ENCODE assay signal across 18 cellular contexts in the genomic region with DNA sequence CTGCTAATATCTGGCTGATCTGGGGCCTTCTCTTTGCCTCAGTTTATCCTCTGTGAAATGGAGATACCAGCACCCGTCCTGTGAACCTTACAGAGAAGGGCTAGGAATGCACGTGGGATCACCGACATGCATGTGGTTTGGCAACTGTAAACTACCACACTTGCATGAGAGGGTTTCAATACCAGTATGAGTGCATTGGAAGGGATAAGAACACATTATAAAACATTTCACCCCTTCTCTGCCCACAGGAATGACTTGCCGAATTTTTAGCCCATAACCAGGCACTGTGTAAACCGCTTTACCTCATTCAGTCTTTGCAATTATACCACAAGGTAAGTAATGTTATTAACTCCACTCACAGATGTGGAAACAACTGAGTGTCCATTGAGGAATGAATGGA.
DNase-seq lines count a peak whose midpoint lies in the region; ATAC-seq and TF ChIP-seq lines count a peak whose summit lies in the region.
"Had no signal": no experiment of that assay in that cellular context is flagged by ENCODE, and none has a peak within 500 bp of the region (broad histone marks: within the 10 kb centered on the region; RNA-seq: fewer than 3 reads in every experiment).

No MANE protein-coding gene starts in this region.

- no peaks in the 10 kb centered on the region for H3K27me3 Mint-ChIP-seq in stimulated activated naive CD8-positive, alpha-beta T cell treated with anti-CD3 and anti-CD28 coated beads, Interleukin-15, amount 100 ng/mL, for 72 hours
- no peaks in the 10 kb centered on the region for H3K27me3 Mint-ChIP-seq in dendritic cell treated with granulocyte-macrophage colony-stimulating factor and Interleukin-4, amounts not matched to agents 40 ng/mL and 50 ng/mL, for 4 days
- H3K27me3 Mint-ChIP-seq in stimulated activated memory B cell treated with anti-CD40 and anti-IgM and Interleukin-4, amounts not matched to agents 10 μg/mL and 1 μg/mL and 100 μg/mL, for 72 hours: no peaks in the 10 kb centered on the region
- H3K27me3 Mint-ChIP-seq: CD4-positive, CD25-positive, alpha-beta regulatory T cell had no signal

- H3K4me3 Mint-ChIP-seq in stimulated activated naive CD8-positive, alpha-beta T cell treated with anti-CD3 and anti-CD28 coated beads, Interleukin-15, amount 100 ng/mL, for 72 hours: no peak overlapping the region
- H3K4me3 Mint-ChIP-seq in dendritic cell treated with granulocyte-macrophage colony-stimulating factor and Interleukin-4, amounts not matched to agents 40 ng/mL and 50 ng/mL, for 4 days: no peak overlapping the region
- no peak overlapping the region for H3K4me3 Mint-ChIP-seq in stimulated activated memory B cell treated with anti-CD40 and anti-IgM and Interleukin-4, amounts not matched to agents 10 μg/mL and 1 μg/mL and 100 μg/mL, for 72 hours
- H3K4me3 Mint-ChIP-seq: CD4-positive, CD25-positive, alpha-beta regulatory T cell; CD8-positive, alpha-beta memory T cell; HFFc6 had no signal

- no peaks in the 10 kb centered on the region for H3K9me3 Mint-ChIP-seq in stimulated activated naive CD8-positive, alpha-beta T cell treated with anti-CD3 and anti-CD28 coated beads, Interleukin-15, amount 100 ng/mL, for 72 hours
- H3K9me3 Mint-ChIP-seq in dendritic cell treated with granulocyte-macrophage colony-stimulating factor and Interleukin-4, amounts not matched to agents 40 ng/mL and 50 ng/mL, for 4 days: no peaks in the 10 kb centered on the region
- H3K9me3 Mint-ChIP-seq in stimulated activated memory B cell treated with anti-CD40 and anti-IgM and Interleukin-4, amounts not matched to agents 10 μg/mL and 1 μg/mL and 100 μg/mL, for 72 hours: no peaks in the 10 kb centered on the region
- H3K9me3 Mint-ChIP-seq: CD8-positive, alpha-beta memory T cell; HFFc6 had no signal

- TF ChIP-seq CTCF in astrocyte of the cerebellum (IDR thresholded peaks at IDR 0.05; ENCODE audit: low read depth, low read length, missing control alignments): no peak

- in situ Hi-C loops in astrocyte of the cerebellum (cut with HindIII; ENCODE audit: low sequenced_read_pairs): no loop called here

- no peak for DNase-seq in stimulated activated naive CD8-positive, alpha-beta T cell treated with anti-CD3 and anti-CD28 coated beads, Interleukin-15, amount 100 ng/mL, for 72 hours
- no peak for DNase-seq in stimulated activated naive CD8-positive, alpha-beta T cell treated with anti-CD3 and anti-CD28 coated beads, Interleukin-15, Interleukin-2, amounts not matched to agents 100 U/mL and 50 U/mL, for 24 hours
- DNase-seq in astrocyte of the cerebellum (ENCODE audit: low read depth) (peak; percentile 19), AG08396 (ENCODE audit: low spot score) (no peak), NCI-H524 treated with DMSO at 0.1 percent for 48 hours (lab: John Stamatoyannopoulos, UW) (no peak)
- DNase-seq: 8988T; BE2C; C1 segment of cervical spinal cord; CD4-positive, CD25-positive, alpha-beta regulatory T cell; CD8-positive, alpha-beta memory T cell; COR-L47; GOT3; H7; HFFc6 had no signal

- intact Hi-C loops in dendritic cell treated with granulocyte-macrophage colony-stimulating factor and Interleukin-4, amounts not matched to agents 40 ng/mL and 50 ng/mL, for 4 days (cut with micrococcal nuclease): loop anchor here (5.0 kb wide), 3 partner anchors 87 to 192 kb away; a partner anchor contains a TSS

- no peaks in the 10 kb centered on the region for H3K36me3 Mint-ChIP-seq in dendritic cell treated with granulocyte-macrophage colony-stimulating factor and Interleukin-4, amounts not matched to agents 40 ng/mL and 50 ng/mL, for 4 days (ENCODE audit: low read depth)
- peaks cover 37% of the 10 kb centered on the region for H3K36me3 Mint-ChIP-seq in stimulated activated memory B cell treated with anti-CD40 and anti-IgM and Interleukin-4, amounts not matched to agents 10 μg/mL and 1 μg/mL and 100 μg/mL, for 72 hours
- H3K36me3 Mint-ChIP-seq: CD4-positive, CD25-positive, alpha-beta regulatory T cell had no signal

- peaks cover 22% of the 10 kb centered on the region for H3K4me1 Mint-ChIP-seq in stimulated activated naive CD8-positive, alpha-beta T cell treated with anti-CD3 and anti-CD28 coated beads, Interleukin-15, amount 100 ng/mL, for 72 hours
- H3K4me1 Mint-ChIP-seq in dendritic cell treated with granulocyte-macrophage colony-stimulating factor and Interleukin-4, amounts not matched to agents 40 ng/mL and 50 ng/mL, for 4 days (ENCODE audit: low read depth): peaks cover 50% of the 10 kb centered on the region
- peaks cover 51% of the 10 kb centered on the region for H3K4me1 Mint-ChIP-seq in stimulated activated memory B cell treated with anti-CD40 and anti-IgM and Interleukin-4, amounts not matched to agents 10 μg/mL and 1 μg/mL and 100 μg/mL, for 72 hours

- ATAC-seq in stimulated activated naive CD8-positive, alpha-beta T cell treated with anti-CD3 and anti-CD28 coated beads, Interleukin-15, amount 100 ng/mL, for 72 hours: peak; percentile 53
- ATAC-seq in stimulated activated naive CD8-positive, alpha-beta T cell treated with anti-CD3 and anti-CD28 coated beads, Interleukin-15, Interleukin-2, amounts not matched to agents 100 U/mL and 50 U/mL, for 24 hours: no peak
- no peak for ATAC-seq in stimulated activated memory B cell treated with anti-CD40 and anti-IgM and Interleukin-4, amounts not matched to agents 10 μg/mL and 1 μg/mL and 100 μg/mL, for 72 hours
- no peak for ATAC-seq in HG03039 (IDR thresholded peaks at IDR 0.05; ENCODE audit: unreplicated experiment)
- ATAC-seq: HCT116 had no signal

- no peak overlapping the region for H3K27ac Mint-ChIP-seq in stimulated activated naive CD8-positive, alpha-beta T cell treated with anti-CD3 and anti-CD28 coated beads, Interleukin-15, amount 100 ng/mL, for 72 hours
- H3K27ac Mint-ChIP-seq in dendritic cell treated with granulocyte-macrophage colony-stimulating factor and Interleukin-4, amounts not matched to agents 40 ng/mL and 50 ng/mL, for 4 days: peak overlapping the region; percentile 41
- peak overlapping the region; percentile 89 for H3K27ac Mint-ChIP-seq in stimulated activated memory B cell treated with anti-CD40 and anti-IgM and Interleukin-4, amounts not matched to agents 10 μg/mL and 1 μg/mL and 100 μg/mL, for 72 hours
- H3K27ac Mint-ChIP-seq: CD4-positive, CD25-positive, alpha-beta regulatory T cell; CD8-positive, alpha-beta memory T cell; HFFc6 had no signal

- no peak overlapping the region for H3K4me3 ChIP-seq in astrocyte of the cerebellum (ENCODE audit: low read depth, low read length)

Comparison
In these comparisons a context has a peak if more than half of its experiments do, and no peak if none do; other contexts are left out.
1. H3K27ac Mint-ChIP-seq: peak in dendritic cell treated with granulocyte-macrophage colony-stimulating factor and Interleukin-4, amounts not matched to agents 40 ng/mL and 50 ng/mL, for 4 days (single experiment) and stimulated activated memory B cell treated with anti-CD40 and anti-IgM and Interleukin-4, amounts not matched to agents 10 μg/mL and 1 μg/mL and 100 μg/mL, for 72 hours (single experiment); none in stimulated activated naive CD8-positive, alpha-beta T cell treated with anti-CD3 and anti-CD28 coated beads, Interleukin-15, amount 100 ng/mL, for 72 hours (0 of 2).